16 cellular contexts compared by ENCODE assay signal in the genomic region with DNA sequence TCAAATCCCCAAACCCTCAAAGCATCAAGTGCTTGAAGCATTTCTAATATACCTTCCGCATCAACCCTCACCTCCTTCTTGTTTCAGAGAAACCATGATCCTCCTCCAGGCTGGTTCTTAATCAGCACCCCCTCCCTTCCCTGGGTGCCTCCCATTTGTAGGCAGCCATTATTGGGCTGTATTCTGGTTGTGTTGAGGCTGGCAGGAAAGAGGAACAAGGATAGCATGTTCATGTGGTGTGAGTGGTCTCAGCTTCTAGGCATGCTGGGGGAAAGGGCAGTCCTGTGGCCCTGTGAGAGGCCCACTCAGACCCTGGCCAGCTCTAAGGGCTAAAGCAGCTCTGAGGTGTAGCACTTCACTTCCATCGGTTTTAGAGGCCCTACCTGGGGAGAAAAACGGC. TPM values are rescaled to one million over a fixed set of nuclear protein-coding genes. Genes with fewer than 3 reads are reported as not detected.
A peak's percentile ranks its signal among the peaks of the same experiment; 100 is the strongest.
DNase-seq lines count a peak whose midpoint lies in the region; ATAC-seq and TF ChIP-seq lines count a peak whose summit lies in the region.
"Had no signal": no experiment of that assay in that cellular context is flagged by ENCODE, and none has a peak within 500 bp of the region (broad histone marks: within the 10 kb centered on the region; RNA-seq: fewer than 3 reads in every experiment).

No MANE protein-coding gene starts in this region.

- H3K36me3 Mint-ChIP-seq in activated T-helper 1 cell treated with anti-CD3 and anti-CD28 coated beads, Interleukin-12 subunit alpha, Interleukin-12 subunit beta, Interleukin-2, Interleukin-4 antibody, amounts not matched to agents 30 ng/mL and 10 ng/mL and 1 ng/mL, durations not matched to agents 14 hours and 24 hours and 36 hours (ENCODE audit: low read depth) = peaks cover 16% of the 10 kb centered on the region
- peaks cover 4% of the 10 kb centered on the region in 2 donors for H3K36me3 Mint-ChIP-seq in stimulated activated naive B cell treated with anti-CD40 and anti-IgM and Interleukin-4, amounts not matched to agents 10 μg/mL and 1 μg/mL and 100 μg/mL, for 72 hours

- peaks cover 5% of the 10 kb centered on the region for H3K4me1 Mint-ChIP-seq in activated T-helper 1 cell treated with anti-CD3 and anti-CD28 coated beads, Interleukin-12 subunit alpha, Interleukin-12 subunit beta, Interleukin-2, Interleukin-4 antibody, amounts not matched to agents 30 ng/mL and 10 ng/mL and 1 ng/mL, durations not matched to agents 14 hours and 24 hours and 36 hours (ENCODE audit: low read depth)
- H3K4me1 Mint-ChIP-seq in stimulated activated naive B cell treated with anti-CD40 and anti-IgM and Interleukin-4, amounts not matched to agents 10 μg/mL and 1 μg/mL and 100 μg/mL, for 72 hours = peaks cover 3 to 29% of the 10 kb centered on the region in 2 donors

- H3K27ac ChIP-seq in HEK293 (ENCODE audit: extremely low read depth, low read depth, low read length) = no peak overlapping the region
- H3K27ac ChIP-seq in brain microvascular endothelial cell = no peak overlapping the region
- H3K27ac ChIP-seq in ascending aorta = no peak overlapping the region

- H3K27me3 ChIP-seq in brain microvascular endothelial cell (replicated peaks) (no peaks in the 10 kb centered on the region), ascending aorta (no peaks in the 10 kb centered on the region)
- H3K27me3 ChIP-seq: BE2C had no signal

- no peaks in the 10 kb centered on the region for H3K9me3 Mint-ChIP-seq in activated T-helper 1 cell treated with anti-CD3 and anti-CD28 coated beads, Interleukin-12 subunit alpha, Interleukin-12 subunit beta, Interleukin-2, Interleukin-4 antibody, amounts not matched to agents 30 ng/mL and 10 ng/mL and 1 ng/mL, durations not matched to agents 14 hours and 24 hours and 36 hours
- no peaks in the 10 kb centered on the region for H3K9me3 Mint-ChIP-seq in stimulated activated naive B cell treated with anti-CD40 and anti-IgM and Interleukin-4, amounts not matched to agents 10 μg/mL and 1 μg/mL and 100 μg/mL, for 72 hours

- H3K27ac Mint-ChIP-seq in activated T-helper 1 cell treated with anti-CD3 and anti-CD28 coated beads, Interleukin-12 subunit alpha, Interleukin-12 subunit beta, Interleukin-2, Interleukin-4 antibody, amounts not matched to agents 30 ng/mL and 10 ng/mL and 1 ng/mL, durations not matched to agents 14 hours and 24 hours and 36 hours = peak overlapping the region; percentile 27
- H3K27ac Mint-ChIP-seq in stimulated activated naive B cell treated with anti-CD40 and anti-IgM and Interleukin-4, amounts not matched to agents 10 μg/mL and 1 μg/mL and 100 μg/mL, for 72 hours = no peak overlapping the region

- no peak for TF ChIP-seq CTCF in HEK293 (tag by site-specific recombination; IDR thresholded peaks at IDR 0.05)
- TF ChIP-seq CTCF in brain microvascular endothelial cell (IDR thresholded peaks at IDR 0.05; ENCODE audit: low read depth, low read length, missing control alignments) = no peak
- TF ChIP-seq CTCF in ascending aorta (IDR thresholded peaks at IDR 0.05) = no peak

- H3K4me3 Mint-ChIP-seq in activated T-helper 1 cell treated with anti-CD3 and anti-CD28 coated beads, Interleukin-12 subunit alpha, Interleukin-12 subunit beta, Interleukin-2, Interleukin-4 antibody, amounts not matched to agents 30 ng/mL and 10 ng/mL and 1 ng/mL, durations not matched to agents 14 hours and 24 hours and 36 hours = no peak overlapping the region
- no peak overlapping the region for H3K4me3 Mint-ChIP-seq in stimulated activated naive B cell treated with anti-CD40 and anti-IgM and Interleukin-4, amounts not matched to agents 10 μg/mL and 1 μg/mL and 100 μg/mL, for 72 hours

- in situ Hi-C loops in brain microvascular endothelial cell (cut with HindIII; ENCODE audit: low pct_ligation_motif_present, low sequenced_read_pairs) = no loop called here

- ATAC-seq in stimulated activated naive B cell treated with anti-CD40 and anti-IgM and Interleukin-4, amounts not matched to agents 10 μg/mL and 1 μg/mL and 100 μg/mL, for 72 hours (replicated peaks) = peak; percentile 51 to 52
- ATAC-seq in HG03045 (IDR thresholded peaks at IDR 0.05; ENCODE audit: unreplicated experiment) = no peak

- DNase-seq in MV-4-11 (lab: John Stamatoyannopoulos, UW) (peak; percentile 47), brain microvascular endothelial cell (no peak), ascending aorta (ENCODE audit: low spot score in 2 of 2) (no peak)
- no peak for DNase-seq in activated T-helper 1 cell treated with anti-CD3 and anti-CD28 coated beads, Interleukin-12 subunit alpha, Interleukin-12 subunit beta, Interleukin-2, Interleukin-4 antibody, amounts not matched to agents 30 ng/mL and 10 ng/mL and 1 ng/mL, durations not matched to agents 14 hours and 24 hours and 36 hours (ENCODE audit: low spot score)
- no peak for DNase-seq in stimulated activated naive B cell treated with anti-CD40 and anti-IgM and Interleukin-4, amounts not matched to agents 10 μg/mL and 1 μg/mL and 100 μg/mL, for 72 hours
- DNase-seq: BE2C, DMS 273 treated with DMSO at 0.1 percent for 48 hours, NCI-H1105 treated with DMSO at 0.1 percent for 48 hours, NCI-H187 treated with DMSO at 0.1 percent for 48 hours, NCI-H2171, NCI-H446 treated with DMSO at 0.1 percent for 48 hours, NCI-H748 treated with DMSO at 0.1 percent for 48 hours, SHP77 had no signal

- H3K9me3 ChIP-seq in HEK293 (ENCODE audit: control insufficient read depth, insufficient read depth, low read depth, low read length) = no peaks in the 10 kb centered on the region
- no peaks in the 10 kb centered on the region for H3K9me3 ChIP-seq in ascending aorta
- H3K9me3 ChIP-seq: BE2C had no signal

- no peaks in the 10 kb centered on the region for H3K27me3 Mint-ChIP-seq in activated T-helper 1 cell treated with anti-CD3 and anti-CD28 coated beads, Interleukin-12 subunit alpha, Interleukin-12 subunit beta, Interleukin-2, Interleukin-4 antibody, amounts not matched to agents 30 ng/mL and 10 ng/mL and 1 ng/mL, durations not matched to agents 14 hours and 24 hours and 36 hours (ENCODE audit: insufficient read depth)
- H3K27me3 Mint-ChIP-seq in stimulated activated naive B cell treated with anti-CD40 and anti-IgM and Interleukin-4, amounts not matched to agents 10 μg/mL and 1 μg/mL and 100 μg/mL, for 72 hours = no peaks in the 10 kb centered on the region

- H3K36me3 ChIP-seq in HEK293 (ENCODE audit: control insufficient read depth in 2 of 2, insufficient read depth in 1 of 2, low read length in 2 of 2) = no peaks in the 10 kb centered on the region
- H3K36me3 ChIP-seq in brain microvascular endothelial cell (replicated peaks) = no peaks in the 10 kb centered on the region
- peaks cover 0 to 3% of the 10 kb centered on the region in 2 donors for H3K36me3 ChIP-seq in ascending aorta
- H3K36me3 ChIP-seq: BE2C had no signal

- intact Hi-C loops in activated T-helper 1 cell treated with anti-CD3 and anti-CD28 coated beads, Interleukin-12 subunit alpha, Interleukin-12 subunit beta, Interleukin-2, Interleukin-4 antibody, amounts not matched to agents 30 ng/mL and 10 ng/mL and 1 ng/mL, durations not matched to agents 14 hours and 24 hours and 36 hours (cut with micrococcal nuclease) = loop anchor here (2.0 kb wide), 1 partner anchor 19 kb away; a partner anchor contains a TSS
- intact Hi-C loops in ascending aorta (cut with DNase I) = loop anchor here (2.0 to 5.0 kb wide), 6 partner anchors 104 to 1089 kb away; no protein-coding TSS in a partner anchor

- H3K4me1 ChIP-seq in HEK293 (ENCODE audit: control insufficient read depth, insufficient read depth, low read length) (no peaks in the 10 kb centered on the region), ascending aorta (no peaks in the 10 kb centered on the region)
- H3K4me1 ChIP-seq: BE2C had no signal

- CTCF ChIA-PET in HEK293 (lab: Yijun Ruan, JAX) = interaction anchor here (0.6 to 1.3 kb wide), 6 partner anchors 31 to 1017 kb away, joined by 3 to 7 read pairs (median 4); no protein-coding TSS in a partner anchor

- H3K4me3 ChIP-seq in HEK293 (ENCODE audit: low read depth, low read length) (no peak overlapping the region), brain microvascular endothelial cell (ENCODE audit: low read depth, low read length) (no peak overlapping the region), ascending aorta (no peak overlapping the region)

- POLR2A ChIA-PET in HEK293 (lab: Yijun Ruan, JAX) = no interaction called here

TF ChIP-seq in HEK293, 187 proteins besides CTCF, POLR2A, EP300 and RAD21:
- TF ChIP-seq, protein P1, sequence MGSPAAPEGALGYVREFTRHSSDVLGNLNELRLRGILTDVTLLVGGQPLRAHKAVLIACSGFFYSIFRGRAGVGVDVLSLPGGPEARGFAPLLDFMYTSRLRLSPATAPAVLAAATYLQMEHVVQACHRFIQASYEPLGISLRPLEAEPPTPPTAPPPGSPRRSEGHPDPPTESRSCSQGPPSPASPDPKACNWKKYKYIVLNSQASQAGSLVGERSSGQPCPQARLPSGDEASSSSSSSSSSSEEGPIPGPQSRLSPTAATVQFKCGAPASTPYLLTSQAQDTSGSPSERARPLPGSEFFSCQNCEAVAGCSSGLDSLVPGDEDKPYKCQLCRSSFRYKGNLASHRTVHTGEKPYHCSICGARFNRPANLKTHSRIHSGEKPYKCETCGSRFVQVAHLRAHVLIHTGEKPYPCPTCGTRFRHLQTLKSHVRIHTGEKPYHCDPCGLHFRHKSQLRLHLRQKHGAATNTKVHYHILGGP (tag by site-specific recombination; IDR thresholded peaks at IDR 0.05) = no peak
- 0 out of 2 replicates have a peak, but pooled peaks have one; percentile 33 for TF ChIP-seq ZFP37 (tag by site-specific recombination; IDR thresholded peaks at IDR 0.05)

RNA-seq across cellular contexts. Expression of a gene that starts 18.9 kb away (rescaled TPM):
- 14.7 and 16.5 TPM in 2 replicates for total RNA-seq in activated T-helper 1 cell treated with anti-CD3 and anti-CD28 coated beads, Interleukin-12 subunit alpha, Interleukin-12 subunit beta, Interleukin-2, Interleukin-4 antibody, amounts not matched to agents 30 ng/mL and 10 ng/mL and 1 ng/mL, durations not matched to agents 14 hours and 24 hours and 36 hours
- 13.4 TPM for total RNA-seq in ascending aorta

RNA-seq across cellular contexts. Expression of a gene that starts 37.3 kb away (rescaled TPM):
- total RNA-seq in activated T-helper 1 cell treated with anti-CD3 and anti-CD28 coated beads, Interleukin-12 subunit alpha, Interleukin-12 subunit beta, Interleukin-2, Interleukin-4 antibody, amounts not matched to agents 30 ng/mL and 10 ng/mL and 1 ng/mL, durations not matched to agents 14 hours and 24 hours and 36 hours = 0.34 and 0.86 TPM in 2 replicates
- 3.3 TPM for total RNA-seq in ascending aorta
- total RNA-seq: H4 had no signal

RNA-seq across cellular contexts. Expression of a gene that starts 41.9 kb away (rescaled TPM):
- 6.9 and 7.0 TPM in 2 replicates for total RNA-seq in activated T-helper 1 cell treated with anti-CD3 and anti-CD28 coated beads, Interleukin-12 subunit alpha, Interleukin-12 subunit beta, Interleukin-2, Interleukin-4 antibody, amounts not matched to agents 30 ng/mL and 10 ng/mL and 1 ng/mL, durations not matched to agents 14 hours and 24 hours and 36 hours
- 1.7 TPM for total RNA-seq in ascending aorta
